In the genomic region with DNA sequence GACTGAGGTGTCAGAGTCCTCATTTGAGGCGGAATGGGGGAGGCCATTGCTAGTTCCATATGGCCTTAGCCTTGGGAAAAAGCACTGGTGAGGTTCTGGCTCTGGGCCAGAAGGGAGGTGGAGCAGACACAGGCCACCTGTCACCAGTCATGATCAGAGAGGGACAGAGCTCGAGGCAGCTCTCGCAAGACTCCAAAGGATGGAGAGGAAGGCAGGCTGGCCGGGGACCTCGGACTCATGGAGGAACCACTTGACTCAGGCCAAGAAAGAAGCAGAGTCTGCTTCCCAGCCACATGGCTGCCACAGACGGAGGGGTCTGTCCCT, we compare ENCODE assay signal across 15 cellular contexts. TPM values are rescaled to one million over a fixed set of nuclear protein-coding genes. Genes with fewer than 3 reads are reported as not detected.
DNase-seq lines count a peak whose midpoint lies in the region; ATAC-seq and TF ChIP-seq lines count a peak whose summit lies in the region.
"Had no signal": no experiment of that assay in that cellular context is flagged by ENCODE, and none has a peak within 500 bp of the region (broad histone marks: within the 10 kb centered on the region; RNA-seq: fewer than 3 reads in every experiment).

No MANE protein-coding gene starts in this region.

- H3K27me3 Mint-ChIP-seq in glutamatergic neuron (ENCODE audit: unreplicated experiment) (peaks cover 6% of the 10 kb centered on the region), natural killer cell (ENCODE audit: low read depth in 2 of 2) (no peaks in the 10 kb centered on the region)

- in situ Hi-C loops in IMR-90 (cut with MboI; ENCODE audit: low sequenced_read_pairs), result no loop called here

- H3K56ac ChIP-seq in IMR-90 (ENCODE audit: extremely low read depth, insufficient read depth, low read length), result no peak overlapping the region

- peaks cover 2% of the 10 kb centered on the region; the same call in 1 of the 2 replicates for H3K4me1 ChIP-seq in IMR-90 (ENCODE audit: control insufficient read depth, insufficient read depth, low read length)
- H3K4me1 ChIP-seq: tibial artery had no signal

- H4K8ac ChIP-seq in IMR-90 (ENCODE audit: low read depth in 2 of 2, low read length in 2 of 2), result no peak overlapping the region

- ATAC-seq in IMR-90 (ENCODE audit: low read depth) (peak; percentile 21; the same call in 1 of the 2 replicates), GM21825 (IDR thresholded peaks at IDR 0.05; ENCODE audit: unreplicated experiment) (no peak), natural killer cell (no peak)
- ATAC-seq: activated T-cell treated with anti-CD3 and anti-CD28 coated beads, Interleukin-2, amount 50 U/mL, for 4 hours had no signal

- no peak overlapping the region for H3K4me3 ChIP-seq in IMR-90 (ENCODE audit: insufficient read depth, low read depth, low read length)
- H3K4me3 ChIP-seq: tibial artery had no signal

- H2AFZ ChIP-seq in IMR-90 (replicated peaks; ENCODE audit: low read length, poor library complexity), result peak overlapping the region; percentile 35

- H3K9me3 ChIP-seq in IMR-90 (ENCODE audit: control insufficient read depth, insufficient read depth, low read length), result 0 out of 2 replicates have a peak, but pooled peaks cover 1% of the 10 kb centered on the region
- H3K9me3 ChIP-seq: tibial artery had no signal

- peaks cover 28% of the 10 kb centered on the region for H3K27me3 ChIP-seq in IMR-90 (ENCODE audit: control insufficient read depth, insufficient read depth, low read length)
- H3K27me3 ChIP-seq: tibial artery had no signal

- DNase-seq in IMR-90 (no peak), NCI-H69 (lab: John Stamatoyannopoulos, UW) (peak; percentile 91), glutamatergic neuron (no peak), natural killer cell (no peak)
- DNase-seq in activated naive CD4-positive, alpha-beta T cell treated with anti-CD3 and anti-CD28 coated beads, Interleukin-2, amount 50 U/mL, for 16 hours, result no peak
- no peak for DNase-seq in activated CD4-positive, alpha-beta T cell treated with anti-CD3 and anti-CD28 coated beads, Interleukin-2, amount 50 U/mL, for 1 hour
- DNase-seq: activated CD4-positive, alpha-beta T cell treated with anti-CD3 and anti-CD28 coated beads for 48 hours; activated T-cell treated with anti-CD3 and anti-CD28 coated beads, Interleukin-2, amount 50 U/mL, for 4 hours; amniotic stem cell; cortex of kidney; tibial artery had no signal

- TF ChIP-seq POLR2A in IMR-90 (IDR thresholded peaks at IDR 0.05; ENCODE audit: low read depth, low read length), result no peak

- POLR2A ChIA-PET in IMR-90 (lab: Charles Lee; ENCODE audit: unreplicated experiment), result no interaction called here

- no TSS peak for BruUV-seq in IMR-90 (replicated peaks; lab: Mats Ljungman, UMichigan)

- H4K5ac ChIP-seq in IMR-90 (ENCODE audit: low read depth, low read length), result no peak overlapping the region

- no peak overlapping the region for H3K18ac ChIP-seq in IMR-90 (ENCODE audit: low read depth, low read length)

- CTCF ChIA-PET in IMR-90 (lab: Yijun Ruan, JAX), result no interaction called here

- TF ChIP-seq RAD21 in IMR-90 (IDR thresholded peaks at IDR 0.05; ENCODE audit: low read length), result no peak

- peaks cover 6% of the 10 kb centered on the region; the same call in 1 of the 2 replicates for H4K20me1 ChIP-seq in IMR-90 (ENCODE audit: insufficient read depth, low read length)

- H3K36me3 Mint-ChIP-seq in glutamatergic neuron (ENCODE audit: unreplicated experiment), result no peaks in the 10 kb centered on the region
- H3K36me3 Mint-ChIP-seq in natural killer cell, result no peaks in the 10 kb centered on the region

- H3K36me3 ChIP-seq in IMR-90 (ENCODE audit: control insufficient read depth, insufficient read depth, low read length), result no peaks in the 10 kb centered on the region

- H2AK5ac ChIP-seq in IMR-90 (ENCODE audit: low read depth, low read length), result no peak overlapping the region

- H2BK20ac ChIP-seq in IMR-90 (ENCODE audit: low read depth, low read length), result no peak overlapping the region

- H2AK9ac ChIP-seq in IMR-90 (replicated peaks; ENCODE audit: low read depth, low read length, poor library complexity), result no peak overlapping the region

- 15% methylated on average over 4 of the region's 6 CpGs; no CpG with 5 or more reads in 1 of the 2 experiments for WGBS in IMR-90 (ENCODE audit: extremely low coverage in 2 of 2, insufficient read length in 1 of 2), 2 experiments

- no peak overlapping the region for H4K91ac ChIP-seq in IMR-90 (ENCODE audit: insufficient read depth, low read depth, low read length)

- intact Hi-C loops in IMR-90 (cut with micrococcal nuclease), result no loop called here
- intact Hi-C loops in natural killer cell (cut with micrococcal nuclease), result no loop called here

- H3K9me1 ChIP-seq in IMR-90 (ENCODE audit: insufficient read depth, low read length), result no peaks in the 10 kb centered on the region; the same call in 1 of the 2 replicates

- peak overlapping the region; percentile 69 for H3K4me3 Mint-ChIP-seq in glutamatergic neuron (ENCODE audit: unreplicated experiment)
- no peak overlapping the region for H3K4me3 Mint-ChIP-seq in natural killer cell
- H3K4me3 Mint-ChIP-seq: activated T-cell treated with anti-CD3 and anti-CD28 coated beads, Interleukin-2, amount 50 U/mL, for 4 hours; nephron had no signal

- H3K4me1 Mint-ChIP-seq in glutamatergic neuron (ENCODE audit: low read depth, unreplicated experiment) (peaks cover 26% of the 10 kb centered on the region), natural killer cell (peaks cover 0 to 11% of the 10 kb centered on the region in 2 donors)
- H3K4me1 Mint-ChIP-seq: nephron had no signal

- no peak overlapping the region for H3K14ac ChIP-seq in IMR-90 (replicated peaks; ENCODE audit: low read depth, low read length)

- no peak overlapping the region for H3K23ac ChIP-seq in IMR-90 (ENCODE audit: low read depth, low read length)

- TF ChIP-seq CTCF in C4-2B (conservative IDR thresholded peaks at IDR 0.05) (no peak), IMR-90 (conservative IDR thresholded peaks at IDR 0.05; ENCODE audit: low read depth, low read length) (no peak), glutamatergic neuron (IDR thresholded peaks at IDR 0.05; ENCODE audit: partially characterized antibody, unreplicated experiment) (no peak), natural killer cell (IDR thresholded peaks at IDR 0.05) (no peak)

- peak overlapping the region; percentile 75 for H3K27ac ChIP-seq in C4-2B
- H3K27ac ChIP-seq in IMR-90 (ENCODE audit: insufficient read depth, low read length), result no peak overlapping the region
- H3K27ac ChIP-seq: tibial artery had no signal

- no peak overlapping the region for H3K4ac ChIP-seq in IMR-90 (ENCODE audit: low read depth, low read length)

- H3K27ac Mint-ChIP-seq in glutamatergic neuron (ENCODE audit: unreplicated experiment) (peak overlapping the region; percentile 95), natural killer cell (no peak overlapping the region)

- H2BK120ac ChIP-seq in IMR-90 (ENCODE audit: low read depth, low read length), result no peak overlapping the region

- peaks cover 5% of the 10 kb centered on the region for H3K9me3 Mint-ChIP-seq in glutamatergic neuron (ENCODE audit: unreplicated experiment)
- no peaks in the 10 kb centered on the region for H3K9me3 Mint-ChIP-seq in natural killer cell
- H3K9me3 Mint-ChIP-seq: activated T-cell treated with anti-CD3 and anti-CD28 coated beads, Interleukin-2, amount 50 U/mL, for 4 hours had no signal

- dilution Hi-C loops in IMR-90 (cut with HindIII; ENCODE audit: low sequenced_read_pairs, unreplicated experiment), result no loop called here

- H2BK5ac ChIP-seq in IMR-90 (ENCODE audit: low read depth, low read length, poor library complexity, severe bottlenecking), result no peak overlapping the region

- no peak overlapping the region for H3K4me2 ChIP-seq in IMR-90 (ENCODE audit: low read depth, low read length)

- H2BK15ac ChIP-seq in IMR-90 (ENCODE audit: low read depth, low read length), result no peak overlapping the region

- H3K79me1 ChIP-seq in IMR-90 (ENCODE audit: low read depth in 1 of 2, low read length in 2 of 2), result no peaks in the 10 kb centered on the region

- no peak overlapping the region for H3K9ac ChIP-seq in IMR-90 (ENCODE audit: low read depth, low read length)

TF ChIP-seq in IMR-90, 13 proteins besides CTCF, POLR2A, EP300 and RAD21:
- TF ChIP-seq RCOR1 (IDR thresholded peaks at IDR 0.05; ENCODE audit: insufficient replicate concordance, low read length) (no peak), MAZ (IDR thresholded peaks at IDR 0.05; ENCODE audit: borderline replicate concordance, low read depth, low read length) (no peak), NFE2L2 (IDR thresholded peaks at IDR 0.05; ENCODE audit: low read depth, low read length) (no peak), MAFK (IDR thresholded peaks at IDR 0.05; ENCODE audit: low read depth, low read length) (no peak), MXI1 (IDR thresholded peaks at IDR 0.05; ENCODE audit: borderline replicate concordance, low read depth, low read length) (no peak)

RNA-seq across cellular contexts. Expression of gene NSMF, which starts 29.2 kb away (rescaled TPM):
- 7.7 and 10.0 TPM in 2 replicates for total RNA-seq in IMR-90 (2012; rRNA removed)
- polyA plus RNA-seq in IMR-90 (2012; rRNA removed), result 40.9 and 45.9 TPM in 2 replicates
- polyA plus RNA-seq in IMR-90 (2012; cell fraction: cytosol; rRNA removed), result 26.6 and 33.5 TPM in 2 replicates
- 116 and 241 TPM in 2 replicates for polyA plus RNA-seq in IMR-90 (2012; cell fraction: nucleus; rRNA removed; ENCODE audit: low replicate concordance)
- total RNA-seq in glutamatergic neuron (ENCODE audit: unreplicated experiment), result 131 TPM
- 100 to 1,000 TPM in 1 of 3 donors, 10 to 100 TPM in 2; 78.1 to 111 (median 87.8) TPM for total RNA-seq in natural killer cell

RNA-seq across cellular contexts. Expression of gene ENTPD8, which starts 47.1 kb away (rescaled TPM):
- total RNA-seq in IMR-90 (2012; rRNA removed), result not detected in 2 replicates
- 0.07 TPM in 2 replicates for polyA plus RNA-seq in IMR-90 (2012; rRNA removed)
- polyA plus RNA-seq in IMR-90 (2012; cell fraction: cytosol; rRNA removed), result 0.06 and 0.11 TPM in 2 replicates
- polyA plus RNA-seq in IMR-90 (2012; cell fraction: nucleus; rRNA removed; ENCODE audit: low replicate concordance), result 0.37 and 0.78 TPM in 2 replicates
- total RNA-seq in glutamatergic neuron (ENCODE audit: unreplicated experiment), result 1.0 TPM
- total RNA-seq in natural killer cell, result not detected
- total RNA-seq: activated T-cell treated with anti-CD3 and anti-CD28 coated beads, Interleukin-2, amount 50 U/mL, for 4 hours; OCI-LY7 had no signal
